ENCODE assay signal across 1 cellular context in genomic region chr16:30778549-30779244, GRCh38.
TF ChIP-seq lines count a peak whose summit lies in the region.

No MANE protein-coding gene starts in this region.

TF ChIP-seq in HepG2, 621 proteins besides CTCF, POLR2A, EP300 and RAD21 (continued from another document):
- TF ChIP-seq ZBTB26 (CRISPR knock-in tag; IDR thresholded peaks at IDR 0.05; ENCODE audit: borderline replicate concordance) = no peak
- TF ChIP-seq MTA1 (CRISPR knock-in tag; IDR thresholded peaks at IDR 0.05; ENCODE audit: borderline replicate concordance) = 0 out of 2 replicates have a peak, but pooled peaks have one; percentile 22
- TF ChIP-seq TBP (CRISPR knock-in tag; IDR thresholded peaks at IDR 0.05) = no peak
- no peak for TF ChIP-seq POGZ (CRISPR knock-in tag; IDR thresholded peaks at IDR 0.05)
- TF ChIP-seq ATF6 (CRISPR knock-in tag; conservative IDR thresholded peaks at IDR 0.05) = no peak
- 0 out of 2 replicates have a peak, but pooled peaks have one; percentile 7 for TF ChIP-seq THAP11 (CRISPR knock-in tag; IDR thresholded peaks at IDR 0.05)
- TF ChIP-seq ZNF260 (CRISPR knock-in tag; IDR thresholded peaks at IDR 0.05; ENCODE audit: borderline replicate concordance, low read depth) = no peak
- no peak for TF ChIP-seq ZNF281 (CRISPR knock-in tag; IDR thresholded peaks at IDR 0.05; ENCODE audit: borderline replicate concordance)
- TF ChIP-seq ZBTB39 (CRISPR knock-in tag; IDR thresholded peaks at IDR 0.05) = no peak
- TF ChIP-seq ZNF317 (CRISPR knock-in tag; IDR thresholded peaks at IDR 0.05) = 0 out of 2 replicates have a peak, but pooled peaks have one; percentile 34
